Comparison of ENCODE assay signal across 8 cellular contexts in the genomic region with DNA sequence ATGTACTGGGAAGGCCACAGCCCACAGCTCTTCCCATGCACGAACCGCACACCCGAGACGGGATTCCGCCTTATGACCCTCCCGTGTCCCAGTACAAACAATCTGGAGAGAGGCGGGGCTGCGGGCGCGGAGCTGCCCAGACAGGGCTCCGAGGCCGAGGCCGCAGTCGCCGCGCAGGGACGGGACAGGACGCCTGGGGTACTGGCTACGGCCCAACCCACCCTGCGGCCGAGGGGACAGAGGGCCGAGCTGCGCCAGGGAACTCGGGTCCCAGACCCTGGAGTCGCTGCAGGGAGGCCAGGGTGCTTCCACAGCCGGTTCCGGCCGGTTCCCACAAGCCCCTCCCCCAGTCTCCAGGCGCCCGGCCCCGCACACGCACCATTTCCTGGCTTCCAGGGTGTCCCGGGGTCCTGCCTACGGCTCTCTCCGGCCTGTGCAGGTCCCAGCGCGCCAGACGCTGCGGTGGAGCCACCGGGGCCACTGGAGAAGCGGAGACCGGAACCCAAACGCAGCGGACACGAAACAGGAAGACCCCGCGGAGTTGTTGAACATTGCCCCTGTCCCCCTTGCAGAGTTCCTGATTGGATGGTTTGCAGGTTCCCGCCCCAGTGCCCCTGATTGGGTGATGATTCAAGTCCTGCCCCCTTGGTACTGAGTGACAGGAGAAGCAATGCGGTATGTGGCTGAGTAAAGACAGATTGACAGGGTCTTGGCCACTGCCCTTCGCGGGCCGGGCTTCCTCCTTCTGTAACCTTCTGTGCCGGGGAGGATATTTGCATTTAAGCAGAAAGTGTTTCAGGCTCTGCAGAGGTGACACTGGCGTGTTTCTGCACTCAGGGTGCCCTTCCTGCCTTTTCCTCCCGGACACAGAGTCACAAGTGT. TPM values are rescaled to one million over a fixed set of nuclear protein-coding genes. Genes with fewer than 3 reads are reported as not detected.
DNase-seq lines count a peak whose midpoint lies in the region; ATAC-seq lines count a peak whose summit lies in the region.

Gene ZNF564, minus strand, starts transcription at position 532 of the 882 bp plus-strand sequence. Its CDS starts 150 bp downstream, at position 382.

- intact Hi-C loops in activated CD4-positive, alpha-beta T cell treated with anti-CD3 and anti-CD28 coated beads for 36 hours (cut with DNase I, micrococcal nuclease): loop anchor here in 1 of 2 experiments (1.0 kb wide), 13 partner anchors 56 to 389 kb away; partner anchors contain the start of genes DHPS, MAN2B1, RNASEH2A and TRIR

- CTCF ChIA-PET in activated CD4-positive, alpha-beta T cell treated with anti-CD3 and anti-CD28 coated beads for 36 hours (lab: Charles Lee): interaction anchor here (0.8 to 1.3 kb wide), 2 partner anchors 108 to 186 kb away, joined by 3 read pairs; partner anchors contain the start of gene ZNF442

- H3K9me3 Mint-ChIP-seq in activated CD4-positive, alpha-beta T cell treated with anti-CD3 and anti-CD28 coated beads for 36 hours (ENCODE audit: low read depth): no peaks in the 10 kb centered on the region

- H3K27me3 Mint-ChIP-seq in activated CD4-positive, alpha-beta T cell treated with anti-CD3 and anti-CD28 coated beads for 36 hours: no peaks in the 10 kb centered on the region

- H3K4me1 Mint-ChIP-seq in activated CD4-positive, alpha-beta T cell treated with anti-CD3 and anti-CD28 coated beads for 36 hours: peaks cover 40% of the 10 kb centered on the region

- H3K4me3 Mint-ChIP-seq in activated CD4-positive, alpha-beta T cell treated with anti-CD3 and anti-CD28 coated beads for 36 hours: peak within 1 kb of the TSS; percentile 98

- ATAC-seq in HG03442 (IDR thresholded peaks at IDR 0.05; ENCODE audit: unreplicated experiment): peak; percentile 96
- peak; percentile 99 for ATAC-seq in activated CD4-positive, alpha-beta T cell treated with anti-CD3 and anti-CD28 coated beads for 36 hours

- H3K27ac Mint-ChIP-seq in activated CD4-positive, alpha-beta T cell treated with anti-CD3 and anti-CD28 coated beads for 36 hours: peak within 1 kb of the TSS; percentile 97

- DNase-seq in Ammon's horn (ENCODE audit: low spot score) (peak; percentile 100), GM19238 (ENCODE audit: insufficient read length, low spot score) (peak; percentile 95), NCI-H524 (lab: John Stamatoyannopoulos, UW) (peak; percentile 99 to 100)
- DNase-seq in activated CD4-positive, alpha-beta T cell treated with anti-CD3 and anti-CD28 coated beads for 36 hours: peak; percentile 94
- peak; percentile 72 to 84 for DNase-seq in stimulated activated CD4-positive, alpha-beta T cell treated with anti-CD3 and anti-CD28 coated beads, Interleukin-1b, Interleukin-23, amount 100 ng/mL, for 4 hours (ENCODE audit: low read depth in 2 of 2)

- peaks cover 2% of the 10 kb centered on the region for H3K27me3 ChIP-seq in layer of hippocampus (ENCODE audit: control insufficient read depth, insufficient read depth, low read length)

- H3K27ac ChIP-seq in cingulate gyrus (ENCODE audit: low read depth, low read length) (peak within 1 kb of the TSS; percentile 84), layer of hippocampus (ENCODE audit: low read depth, low read length) (peak within 1 kb of the TSS; percentile 92)

- H3K36me3 Mint-ChIP-seq in activated CD4-positive, alpha-beta T cell treated with anti-CD3 and anti-CD28 coated beads for 36 hours (ENCODE audit: low read depth): peaks cover 15% of the 10 kb centered on the region

- POLR2A ChIA-PET in activated CD4-positive, alpha-beta T cell treated with anti-CD3 and anti-CD28 coated beads for 36 hours (lab: Charles Lee): no interaction called here

RNA-seq across cellular contexts. Expression of gene ZNF564, which starts in this region (rescaled TPM):
- total RNA-seq in activated CD4-positive, alpha-beta T cell treated with anti-CD3 and anti-CD28 coated beads for 36 hours: 1 to 10 TPM; 5.2 to 5.6 TPM

Comparison
In these comparisons a context has a peak if more than half of its experiments do, and no peak if none do; other contexts are left out.
1. Peak in every context shown above with its lines: DNase-seq, ATAC-seq and H3K27ac ChIP-seq.